In genomic region chr5:149719666-149720065, GRCh38 we compare ENCODE assay signal across 17 cellular contexts.
DNase-seq lines count a peak whose midpoint lies in the region; ATAC-seq and TF ChIP-seq lines count a peak whose summit lies in the region.
"Had no signal": no experiment of that assay in that cellular context is flagged by ENCODE, and none has a peak within 500 bp of the region (broad histone marks: within the 10 kb centered on the region; RNA-seq: fewer than 3 reads in every experiment).

No MANE protein-coding gene starts in this region.

- H3K27ac ChIP-seq in VCaP = peak overlapping the region; percentile 67
- H3K27ac ChIP-seq: BLaER1, esophagus muscularis mucosa, HL-60, left ventricle myocardium inferior, ovary had no signal

- no peak for ATAC-seq in HG02852 (IDR thresholded peaks at IDR 0.05; ENCODE audit: unreplicated experiment)
- no peak for ATAC-seq in GM19467 (IDR thresholded peaks at IDR 0.05; ENCODE audit: unreplicated experiment)
- ATAC-seq: activated CD8-positive, alpha-beta T cell treated with anti-CD3 and anti-CD28 coated beads, Interleukin-2, amount 10 ng/mL, durations not matched to agents 7 days and 5 days; activated T-helper 17 cell treated with anti-CD3 and anti-CD28 coated beads, Interleukin-2, amount 50 U/mL, for 72 hours had no signal

- peak; percentile 61 for DNase-seq in COR-L47 (lab: John Stamatoyannopoulos, UW)
- peak; percentile 72 for DNase-seq in HPDE6-E6E7 (ENCODE audit: extremely low spot score)
- DNase-seq in iris pigment epithelial cell (ENCODE audit: low read depth) = peak; percentile 16
- no peak for DNase-seq in T-helper 9 cell
- no peak for DNase-seq in AML-193 (lab: John Stamatoyannopoulos, UW)
- DNase-seq: activated CD8-positive, alpha-beta T cell treated with anti-CD3 and anti-CD28 coated beads, Interleukin-2, amount 10 ng/mL, durations not matched to agents 7 days and 5 days; GDM1; left ventricle myocardium inferior; NCI-H2081; ovary had no signal

- no peak for TF ChIP-seq CTCF in VCaP (conservative IDR thresholded peaks at IDR 0.05)

Comparison
In these comparisons a context has a peak if more than half of its experiments do, and no peak if none do; other contexts are left out.
1. DNase-seq: peak in COR-L47 (single experiment), HPDE6-E6E7 (single experiment) and iris pigment epithelial cell (single experiment); none in T-helper 9 cell (single experiment) and AML-193 (0 of 2).